Comparison of ENCODE assay signal across 8 cellular contexts in the genomic region with DNA sequence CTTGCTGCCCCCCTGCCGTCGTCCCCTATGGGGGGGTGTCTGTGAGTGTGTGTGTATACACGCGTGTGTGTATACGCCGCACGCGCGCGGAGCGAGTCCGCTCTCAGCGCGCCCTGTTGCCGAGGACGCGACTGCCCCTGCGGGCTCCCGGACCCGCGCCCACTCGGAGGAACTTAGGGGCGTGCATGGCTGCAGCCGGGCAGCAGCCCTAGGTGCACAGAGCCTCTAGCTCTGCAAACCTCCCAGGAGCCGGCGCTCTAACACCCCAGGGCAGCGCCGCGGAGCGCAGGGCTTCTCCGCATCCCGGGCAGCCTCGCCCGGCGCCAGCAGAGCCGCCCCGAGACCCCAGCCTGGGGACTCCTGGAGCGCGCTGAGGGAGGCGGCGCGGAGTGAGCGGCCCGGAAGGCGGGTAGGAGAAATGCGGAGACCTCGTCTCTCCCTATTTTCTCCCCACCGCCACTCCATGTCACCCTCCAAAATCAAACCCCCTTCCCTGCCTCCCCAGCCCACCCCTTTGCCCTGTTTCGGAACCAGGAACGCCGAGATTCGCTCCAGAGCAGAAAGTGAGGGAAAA. TPM values are rescaled to one million over a fixed set of nuclear protein-coding genes. Genes with fewer than 3 reads are reported as not detected.
A peak's percentile ranks its signal among the peaks of the same experiment; 100 is the strongest.
DNase-seq lines count a peak whose midpoint lies in the region; ATAC-seq lines count a peak whose summit lies in the region.

No MANE protein-coding gene starts in this region.

- peak overlapping the region; percentile 88 for H3K4me3 Mint-ChIP-seq in T-helper 1 cell treated with Interleukin-12 subunit alpha and Interleukin-12 subunit beta and Interleukin-4 antibody, amounts not matched to agents 30 μg/mL and 1 μg/mL, for 36 hours
- H3K4me3 Mint-ChIP-seq in stimulated activated memory B cell treated with anti-CD40 and anti-IgM and Interleukin-4, amounts not matched to agents 10 μg/mL and 1 μg/mL and 100 μg/mL, for 72 hours, result peak overlapping the region; percentile 98

- H3K4me1 Mint-ChIP-seq in T-helper 1 cell treated with Interleukin-12 subunit alpha and Interleukin-12 subunit beta and Interleukin-4 antibody, amounts not matched to agents 30 μg/mL and 1 μg/mL, for 36 hours (ENCODE audit: low read depth), result peaks cover 31% of the 10 kb centered on the region
- H3K4me1 Mint-ChIP-seq in stimulated activated memory B cell treated with anti-CD40 and anti-IgM and Interleukin-4, amounts not matched to agents 10 μg/mL and 1 μg/mL and 100 μg/mL, for 72 hours, result peaks cover 51% of the 10 kb centered on the region

- ATAC-seq in HG03280 (IDR thresholded peaks at IDR 0.05; ENCODE audit: unreplicated experiment) (peak; percentile 35), left colon (peak; percentile 67)
- peak; percentile 64 for ATAC-seq in stimulated activated memory B cell treated with anti-CD40 and anti-IgM and Interleukin-4, amounts not matched to agents 10 μg/mL and 1 μg/mL and 100 μg/mL, for 72 hours

- H3K9me3 Mint-ChIP-seq in T-helper 1 cell treated with Interleukin-12 subunit alpha and Interleukin-12 subunit beta and Interleukin-4 antibody, amounts not matched to agents 30 μg/mL and 1 μg/mL, for 36 hours, result peaks cover 7% of the 10 kb centered on the region
- H3K9me3 Mint-ChIP-seq in stimulated activated memory B cell treated with anti-CD40 and anti-IgM and Interleukin-4, amounts not matched to agents 10 μg/mL and 1 μg/mL and 100 μg/mL, for 72 hours, result no peaks in the 10 kb centered on the region

- peak overlapping the region; percentile 88 for H3K27ac Mint-ChIP-seq in T-helper 1 cell treated with Interleukin-12 subunit alpha and Interleukin-12 subunit beta and Interleukin-4 antibody, amounts not matched to agents 30 μg/mL and 1 μg/mL, for 36 hours
- peak overlapping the region; percentile 91 for H3K27ac Mint-ChIP-seq in stimulated activated memory B cell treated with anti-CD40 and anti-IgM and Interleukin-4, amounts not matched to agents 10 μg/mL and 1 μg/mL and 100 μg/mL, for 72 hours

- intact Hi-C loops in left colon (cut with DNase I, micrococcal nuclease), result loop anchor here in 1 of 2 donors (5.0 to 10.0 kb wide), 2 partner anchors 86 to 91 kb away; no protein-coding TSS in a partner anchor

- H3K27me3 Mint-ChIP-seq in T-helper 1 cell treated with Interleukin-12 subunit alpha and Interleukin-12 subunit beta and Interleukin-4 antibody, amounts not matched to agents 30 μg/mL and 1 μg/mL, for 36 hours (ENCODE audit: low read depth), result no peaks in the 10 kb centered on the region
- no peaks in the 10 kb centered on the region for H3K27me3 Mint-ChIP-seq in stimulated activated memory B cell treated with anti-CD40 and anti-IgM and Interleukin-4, amounts not matched to agents 10 μg/mL and 1 μg/mL and 100 μg/mL, for 72 hours

- H3K36me3 Mint-ChIP-seq in T-helper 1 cell treated with Interleukin-12 subunit alpha and Interleukin-12 subunit beta and Interleukin-4 antibody, amounts not matched to agents 30 μg/mL and 1 μg/mL, for 36 hours (ENCODE audit: low read depth), result peaks cover 24% of the 10 kb centered on the region
- peaks cover 24% of the 10 kb centered on the region for H3K36me3 Mint-ChIP-seq in stimulated activated memory B cell treated with anti-CD40 and anti-IgM and Interleukin-4, amounts not matched to agents 10 μg/mL and 1 μg/mL and 100 μg/mL, for 72 hours

- DNase-seq in activated gamma-delta T cell (lab: John Stamatoyannopoulos, UW), result peak; percentile 28
- no peak for DNase-seq in activated gamma-delta T cell treated with Interleukin-2 at 50 U/mL for 16 hours
- DNase-seq in cerebellar cortex (ENCODE audit: low spot score), result peak; percentile 29
- DNase-seq in left colon, result peak in 1 of 2 donors; percentile 62
- no peak for DNase-seq in NCI-H226

RNA-seq across cellular contexts. Expression of a gene that starts 0.6 kb away (rescaled TPM):
- total RNA-seq in left colon, result 10 to 100 TPM in 1 of 2 donors, 1 to 10 TPM in 1; 9.7 to 20.9 TPM

Comparison
In these comparisons a context has a peak if more than half of its experiments do, and no peak if none do; other contexts are left out.
1. DNase-seq: peak in activated gamma-delta T cell (single experiment) and cerebellar cortex (single experiment); none in activated gamma-delta T cell treated with Interleukin-2 at 50 U/mL for 16 hours (single experiment) and NCI-H226 (single experiment).
2. Peak in every context shown above with its lines, with median percentiles within 50 percentile points of each other: ATAC-seq.